ENCODE assay signal across 25 cellular contexts in the genomic region with DNA sequence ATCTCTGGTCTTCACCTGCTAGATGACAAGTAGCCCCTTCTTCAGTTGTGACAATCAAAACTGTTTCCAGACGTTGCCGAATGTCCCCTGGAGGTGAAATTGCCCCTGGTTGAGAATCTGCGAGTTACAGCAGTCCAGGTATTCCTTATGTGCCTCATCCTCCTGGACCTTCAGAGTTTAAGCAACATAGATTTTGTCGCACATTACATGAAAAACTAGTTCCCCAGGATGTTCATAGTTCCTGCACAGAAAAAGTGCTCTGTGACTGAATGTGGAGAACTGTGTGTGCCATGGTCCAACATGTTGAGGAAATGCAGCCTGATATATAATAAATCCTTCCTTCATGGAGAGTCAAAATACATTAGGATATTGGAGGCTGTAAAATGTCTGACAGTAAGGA. TPM values are rescaled to one million over a fixed set of nuclear protein-coding genes. Genes with fewer than 3 reads are reported as not detected.
"Had no signal": no experiment of that assay in that cellular context is flagged by ENCODE, and none has a peak within 500 bp of the region (broad histone marks: within the 10 kb centered on the region; RNA-seq: fewer than 3 reads in every experiment).

No MANE protein-coding gene starts in this region.

- H3K27me3 ChIP-seq: colonic mucosa, dorsolateral prefrontal cortex had no signal

- ATAC-seq: effector memory CD8-positive, alpha-beta T cell; left colon; naive thymus-derived CD8-positive, alpha-beta T cell; T-helper 17 cell; WTC11 had no signal

- DNase-seq: activated CD4-positive, alpha-beta memory T cell treated with anti-CD3 and anti-CD28 coated beads, Interleukin-2, amount 10 ng/mL, durations not matched to agents 7 days and 5 days; activated CD4-positive, alpha-beta T cell treated with anti-CD3 and anti-CD28 coated beads for 1 hour; activated CD4-positive, alpha-beta T cell treated with anti-CD3 and anti-CD28 coated beads, Interleukin-2, amount 10 ng/mL, durations not matched to agents 7 days and 5 days; activated CD8-positive, alpha-beta memory T cell treated with anti-CD3 and anti-CD28 coated beads, Interleukin-2, amount 50 U/mL, for 48 hours; activated gamma-delta T cell; activated naive CD4-positive, alpha-beta T cell treated with anti-CD3 and anti-CD28 coated beads, Interleukin-2, amount 50 U/mL, for 16 hours; activated T-cell treated with anti-CD3 and anti-CD28 coated beads, Interleukin-2, amount 50 U/mL, for 24 hours; amygdala; colonic mucosa; dorsolateral prefrontal cortex; effector memory CD8-positive, alpha-beta T cell; erythroblast; head of caudate nucleus; hippocampal formation; kidney; left colon; midbrain; naive thymus-derived CD8-positive, alpha-beta T cell; occipital lobe; right cardiac atrium; spleen; stimulated activated naive CD4-positive, alpha-beta T cell; T-helper 17 cell; T1000 had no signal

- H3K4me3 ChIP-seq: colonic mucosa, dorsolateral prefrontal cortex, spleen had no signal

- H3K36me3 ChIP-seq: colonic mucosa had no signal

- H3K27ac ChIP-seq: colonic mucosa had no signal

- H3K9me3 ChIP-seq: colonic mucosa, spleen had no signal

- H3K4me1 ChIP-seq: colonic mucosa, spleen had no signal

RNA-seq across cellular contexts. Expression of a gene that starts 20.3 kb away (rescaled TPM):
- total RNA-seq: naive thymus-derived CD8-positive, alpha-beta T cell had no signal
- polyA plus RNA-seq: naive thymus-derived CD8-positive, alpha-beta T cell had no signal
